Comparison of ENCODE assay signal across 1 cellular context in genomic region chr4:38728651-38729141, GRCh38.
A peak's percentile ranks its signal among the peaks of the same experiment; 100 is the strongest.
TF ChIP-seq lines count a peak whose summit lies in the region.

No MANE protein-coding gene starts in this region.

TF ChIP-seq in HepG2, 621 proteins besides CTCF, POLR2A, EP300 and RAD21 (continued from another document and continues in another):
- no peak for TF ChIP-seq ZBTB25 (CRISPR knock-in tag; IDR thresholded peaks at IDR 0.05)
- TF ChIP-seq CSRNP1 (CRISPR knock-in tag; IDR thresholded peaks at IDR 0.05) = no peak
- TF ChIP-seq HNRNPL (IDR thresholded peaks at IDR 0.05; ENCODE audit: low read depth, low read length) = no peak
- TF ChIP-seq SP1 (IDR thresholded peaks at IDR 0.05) = no peak
- TF ChIP-seq SP1 (CRISPR knock-in tag; IDR thresholded peaks at IDR 0.05) = no peak
- TF ChIP-seq ZNF83 (CRISPR knock-in tag; IDR thresholded peaks at IDR 0.05; ENCODE audit: borderline replicate concordance) = no peak
- TF ChIP-seq DDIT3 (CRISPR knock-in tag; IDR thresholded peaks at IDR 0.05) = no peak
- TF ChIP-seq SP5 (CRISPR knock-in tag; IDR thresholded peaks at IDR 0.05; ENCODE audit: borderline replicate concordance, low read depth) = no peak
- TF ChIP-seq RXRB (CRISPR knock-in tag; IDR thresholded peaks at IDR 0.05; ENCODE audit: borderline replicate concordance) = 0 out of 2 replicates have a peak, but pooled peaks have one; percentile 44
- TF ChIP-seq RXRA (CRISPR knock-in tag; IDR thresholded peaks at IDR 0.05) = peak; percentile 75
- TF ChIP-seq NR2F6 (IDR thresholded peaks at IDR 0.05) = no peak
- TF ChIP-seq NR2F6 (CRISPR knock-in tag; IDR thresholded peaks at IDR 0.05) = no peak
- TF ChIP-seq SALL1 (CRISPR knock-in tag; IDR thresholded peaks at IDR 0.05) = peak; percentile 27; the same call in 1 of the 2 replicates
- no peak for TF ChIP-seq MAZ (IDR thresholded peaks at IDR 0.05; ENCODE audit: borderline replicate concordance, low read depth, low read length)
- TF ChIP-seq MAZ (CRISPR knock-in tag; IDR thresholded peaks at IDR 0.05; ENCODE audit: low read depth) = no peak
- no peak for TF ChIP-seq ZNF142 (CRISPR knock-in tag; IDR thresholded peaks at IDR 0.05)
- no peak for TF ChIP-seq NCOR1 (IDR thresholded peaks at IDR 0.05; ENCODE audit: borderline replicate concordance, low read length)
- no peak for TF ChIP-seq ZNF616 (CRISPR knock-in tag; IDR thresholded peaks at IDR 0.05; ENCODE audit: low read depth)
- TF ChIP-seq PHF21A (CRISPR knock-in tag; IDR thresholded peaks at IDR 0.05) = no peak
- peak; percentile 23; the same call in 1 of the 2 replicates for TF ChIP-seq ZNF687 (CRISPR knock-in tag; IDR thresholded peaks at IDR 0.05)
- no peak for TF ChIP-seq MZF1 (CRISPR knock-in tag; IDR thresholded peaks at IDR 0.05; ENCODE audit: borderline replicate concordance)
- no peak for TF ChIP-seq ZNF879 (CRISPR knock-in tag; IDR thresholded peaks at IDR 0.05)
- no peak for TF ChIP-seq ZNF550 (CRISPR knock-in tag; IDR thresholded peaks at IDR 0.05; ENCODE audit: borderline replicate concordance)
- TF ChIP-seq MBD4 (IDR thresholded peaks at IDR 0.05; ENCODE audit: borderline replicate concordance, low read length) = no peak
- 0 out of 2 replicates have a peak, but pooled peaks have one; percentile 28 for TF ChIP-seq ZNF350 (CRISPR knock-in tag; IDR thresholded peaks at IDR 0.05; ENCODE audit: borderline replicate concordance, low read depth)
- TF ChIP-seq NFKBIZ (CRISPR knock-in tag; IDR thresholded peaks at IDR 0.05) = no peak
- TF ChIP-seq SIX1 (CRISPR knock-in tag; IDR thresholded peaks at IDR 0.05; ENCODE audit: borderline replicate concordance) = peak; percentile 69; the same call in 1 of the 2 replicates
- peak; percentile 38; the same call in 1 of the 2 replicates for TF ChIP-seq ARID5B (CRISPR knock-in tag; IDR thresholded peaks at IDR 0.05)
- TF ChIP-seq HINFP (CRISPR knock-in tag; IDR thresholded peaks at IDR 0.05; ENCODE audit: low read depth) = no peak
- TF ChIP-seq RARA (CRISPR knock-in tag; IDR thresholded peaks at IDR 0.05) = peak; percentile 81
- TF ChIP-seq ZMYM4 (CRISPR knock-in tag; IDR thresholded peaks at IDR 0.05) = 0 out of 2 replicates have a peak, but pooled peaks have one; percentile 19
- no peak for TF ChIP-seq TFDP2 (CRISPR knock-in tag; IDR thresholded peaks at IDR 0.05)
- no peak for TF ChIP-seq TOE1 (CRISPR knock-in tag; IDR thresholded peaks at IDR 0.05)
- no peak for TF ChIP-seq ZC3H4 (CRISPR knock-in tag; IDR thresholded peaks at IDR 0.05; ENCODE audit: borderline replicate concordance)
- TF ChIP-seq ZSCAN20 (CRISPR knock-in tag; IDR thresholded peaks at IDR 0.05; ENCODE audit: borderline replicate concordance) = no peak
- TF ChIP-seq RFX5 (IDR thresholded peaks at IDR 0.05; ENCODE audit: low read depth, low read length) = no peak
- no peak for TF ChIP-seq ZNF253 (CRISPR knock-in tag; IDR thresholded peaks at IDR 0.05; ENCODE audit: borderline replicate concordance)
- no peak for TF ChIP-seq MAFK (conservative IDR thresholded peaks at IDR 0.05 in 1 of 2, IDR thresholded peaks at IDR 0.05 in 1 of 2; ENCODE audit: low read length in 2 of 2)
